In the genomic region with DNA sequence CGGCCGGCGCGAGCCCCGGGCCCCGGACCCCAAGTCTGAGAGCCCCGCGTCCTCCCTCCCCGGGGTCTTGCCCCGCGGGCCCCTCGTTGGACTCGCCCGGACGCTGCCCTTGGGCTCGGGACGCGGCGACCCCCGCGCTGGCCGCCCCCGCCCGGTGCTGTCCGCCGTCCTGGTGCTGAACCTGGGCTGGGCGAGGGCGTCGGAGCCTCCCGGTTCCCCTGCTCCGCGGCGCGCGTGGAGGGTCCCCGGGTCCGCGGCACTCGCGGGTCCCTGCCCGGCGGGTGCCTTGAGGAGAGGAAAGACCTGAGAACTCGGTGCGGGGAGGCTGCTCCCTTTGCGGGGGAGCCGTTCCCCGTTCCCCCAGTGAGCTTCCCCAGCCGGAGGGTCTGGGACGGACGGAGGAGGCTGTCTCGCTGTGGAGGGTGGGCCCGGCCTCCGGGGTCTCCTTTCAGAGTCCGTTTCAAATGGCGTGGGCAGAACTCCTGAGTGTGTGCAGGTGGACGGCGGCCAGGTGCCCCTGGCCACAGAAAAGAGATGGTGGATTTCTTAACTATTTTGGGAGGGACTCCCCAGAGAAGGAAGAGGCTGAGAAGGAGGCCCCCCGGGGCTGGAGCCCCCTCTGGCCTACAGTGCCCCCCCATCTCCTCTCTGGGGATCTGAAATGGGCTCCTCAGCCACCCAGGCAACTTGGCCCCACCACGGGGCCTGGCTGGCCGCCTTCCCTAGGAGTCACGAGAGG, we compare ENCODE assay signal across 12 cellular contexts. TPM values are rescaled to one million over a fixed set of nuclear protein-coding genes. Genes with fewer than 3 reads are reported as not detected.
DNase-seq lines count a peak whose midpoint lies in the region; ATAC-seq and TF ChIP-seq lines count a peak whose summit lies in the region.
"Had no signal": no experiment of that assay in that cellular context is flagged by ENCODE, and none has a peak within 500 bp of the region (broad histone marks: within the 10 kb centered on the region; RNA-seq: fewer than 3 reads in every experiment).

No MANE protein-coding gene starts in this region.

- CTCF ChIA-PET in HEK293 (lab: Yijun Ruan, JAX) = interaction anchor here (0.6 to 2.1 kb wide), 3 partner anchors 25 to 155 kb away, joined by 4 to 7 read pairs (median 5); no protein-coding TSS in a partner anchor
- CTCF ChIA-PET in WTC11 (lab: Charles Lee) = interaction anchor here (0.8 to 7.9 kb wide), 7 partner anchors 13 to 120 kb away, joined by 3 to 89 read pairs (median 3); a partner anchor contains a TSS

- H3K4me2 ChIP-seq in hepatocyte = peak overlapping the region; percentile 78

- 29% methylated on average over 34 of the region's 61 CpGs for WGBS in hepatocyte (ENCODE audit: low lambda C conversion rate, missing lambda C conversion rate)

- H3K4me1 Mint-ChIP-seq in WTC11 (peaks cover 8% of the 10 kb centered on the region), progenitor cell of endocrine pancreas (ENCODE audit: low read depth) (no peaks in the 10 kb centered on the region)

- peaks cover 67% of the 10 kb centered on the region for H3K27me3 ChIP-seq in hepatocyte

- no peaks in the 10 kb centered on the region for H3K79me2 ChIP-seq in hepatocyte

- ATAC-seq in WTC11 = peak; percentile 56

- H2AFZ ChIP-seq in hepatocyte = no peak overlapping the region

- peak overlapping the region; percentile 44 for H3K4me3 Mint-ChIP-seq in WTC11
- no peak overlapping the region for H3K4me3 Mint-ChIP-seq in progenitor cell of endocrine pancreas (ENCODE audit: low read depth)

- H3K4me3 ChIP-seq in HEK293 (ENCODE audit: low read depth, low read length) (peak overlapping the region; percentile 22), hepatocyte (no peak overlapping the region)

- H3K27ac ChIP-seq in HEK293 (ENCODE audit: extremely low read depth, low read depth, low read length) (no peak overlapping the region), hepatocyte (no peak overlapping the region)
- H3K27ac ChIP-seq: HL-60 had no signal

- H4K20me1 ChIP-seq in hepatocyte (ENCODE audit: insufficient read depth, poor library complexity, severe bottlenecking) = peaks cover 3% of the 10 kb centered on the region

- H3K9me3 Mint-ChIP-seq in WTC11 (no peaks in the 10 kb centered on the region), progenitor cell of endocrine pancreas (ENCODE audit: low read depth) (no peaks in the 10 kb centered on the region)

- H3K27me3 Mint-ChIP-seq in WTC11 (ENCODE audit: low read depth) (peaks cover 31% of the 10 kb centered on the region), progenitor cell of endocrine pancreas (peaks cover 77% of the 10 kb centered on the region)

- H3K36me3 Mint-ChIP-seq in WTC11 (no peaks in the 10 kb centered on the region), progenitor cell of endocrine pancreas (ENCODE audit: insufficient read depth) (no peaks in the 10 kb centered on the region)

- DNase-seq in WTC11 (ENCODE audit: low spot score) (peak; percentile 67), hepatocyte (ENCODE audit: low spot score) (peak; percentile 55), progenitor cell of endocrine pancreas (ENCODE audit: low spot score, unreplicated experiment) (peak; percentile 59), NOMO-1 treated with dmso at 0.1 percent for 144 hours (lab: John Stamatoyannopoulos, UW; ENCODE audit: unreplicated experiment) (no peak), GM19238 (ENCODE audit: insufficient read length, low spot score) (no peak), NOMO-1 (lab: John Stamatoyannopoulos, UW; ENCODE audit: unreplicated experiment in 2 of 2) (no peak)
- DNase-seq: activated CD4-positive, alpha-beta T cell treated with anti-CD3 and anti-CD28 coated beads, Interleukin-2, amount 50 U/mL, for 48 hours; SHP77 treated with DMSO at 0.1 percent for 48 hours; stimulated activated naive CD4-positive, alpha-beta T cell treated with Interleukin-2 at 50 U/mL for 16 hours had no signal

- H3K4me1 ChIP-seq in HEK293 (ENCODE audit: control insufficient read depth, insufficient read depth, low read length) (no peaks in the 10 kb centered on the region), hepatocyte (ENCODE audit: insufficient read depth) (peaks cover 3% of the 10 kb centered on the region)

- no peak for TF ChIP-seq CTCF in HEK293 (tag by site-specific recombination; IDR thresholded peaks at IDR 0.05)
- no peak for TF ChIP-seq CTCF in WTC11 (IDR thresholded peaks at IDR 0.05)
- TF ChIP-seq CTCF in hepatocyte (IDR thresholded peaks at IDR 0.05; ENCODE audit: poor library complexity) = no peak
- no peak for TF ChIP-seq CTCF in progenitor cell of endocrine pancreas (IDR thresholded peaks at IDR 0.05; ENCODE audit: unreplicated experiment)

- H3K9me3 ChIP-seq in HEK293 (ENCODE audit: control insufficient read depth, insufficient read depth, low read depth, low read length) = no peaks in the 10 kb centered on the region
- H3K9me3 ChIP-seq in hepatocyte (ENCODE audit: low read depth) = no peaks in the 10 kb centered on the region

- H3K36me3 ChIP-seq in HEK293 (ENCODE audit: control insufficient read depth in 2 of 2, insufficient read depth in 1 of 2, low read length in 2 of 2) = no peaks in the 10 kb centered on the region
- no peaks in the 10 kb centered on the region for H3K36me3 ChIP-seq in hepatocyte (replicated peaks; ENCODE audit: insufficient read depth, low read depth)

- no peaks in the 10 kb centered on the region for H3K9me2 ChIP-seq in hepatocyte (replicated peaks; ENCODE audit: insufficient read depth)

- H3K27ac Mint-ChIP-seq in WTC11 = no peak overlapping the region
- H3K27ac Mint-ChIP-seq in progenitor cell of endocrine pancreas = no peak overlapping the region

- POLR2A ChIA-PET in HEK293 (lab: Yijun Ruan, JAX) (interaction anchor here (0.7 kb wide), 1 partner anchor 10 kb away, joined by 4 read pairs; no protein-coding TSS in a partner anchor), WTC11 (lab: Charles Lee) (interaction anchor here (0.8 kb wide), 1 partner anchor 46 kb away, joined by 3 read pairs; no protein-coding TSS in a partner anchor)

TF ChIP-seq in HEK293, 187 proteins besides CTCF, POLR2A, EP300 and RAD21 (continues in another document):
- TF ChIP-seq, protein P1, sequence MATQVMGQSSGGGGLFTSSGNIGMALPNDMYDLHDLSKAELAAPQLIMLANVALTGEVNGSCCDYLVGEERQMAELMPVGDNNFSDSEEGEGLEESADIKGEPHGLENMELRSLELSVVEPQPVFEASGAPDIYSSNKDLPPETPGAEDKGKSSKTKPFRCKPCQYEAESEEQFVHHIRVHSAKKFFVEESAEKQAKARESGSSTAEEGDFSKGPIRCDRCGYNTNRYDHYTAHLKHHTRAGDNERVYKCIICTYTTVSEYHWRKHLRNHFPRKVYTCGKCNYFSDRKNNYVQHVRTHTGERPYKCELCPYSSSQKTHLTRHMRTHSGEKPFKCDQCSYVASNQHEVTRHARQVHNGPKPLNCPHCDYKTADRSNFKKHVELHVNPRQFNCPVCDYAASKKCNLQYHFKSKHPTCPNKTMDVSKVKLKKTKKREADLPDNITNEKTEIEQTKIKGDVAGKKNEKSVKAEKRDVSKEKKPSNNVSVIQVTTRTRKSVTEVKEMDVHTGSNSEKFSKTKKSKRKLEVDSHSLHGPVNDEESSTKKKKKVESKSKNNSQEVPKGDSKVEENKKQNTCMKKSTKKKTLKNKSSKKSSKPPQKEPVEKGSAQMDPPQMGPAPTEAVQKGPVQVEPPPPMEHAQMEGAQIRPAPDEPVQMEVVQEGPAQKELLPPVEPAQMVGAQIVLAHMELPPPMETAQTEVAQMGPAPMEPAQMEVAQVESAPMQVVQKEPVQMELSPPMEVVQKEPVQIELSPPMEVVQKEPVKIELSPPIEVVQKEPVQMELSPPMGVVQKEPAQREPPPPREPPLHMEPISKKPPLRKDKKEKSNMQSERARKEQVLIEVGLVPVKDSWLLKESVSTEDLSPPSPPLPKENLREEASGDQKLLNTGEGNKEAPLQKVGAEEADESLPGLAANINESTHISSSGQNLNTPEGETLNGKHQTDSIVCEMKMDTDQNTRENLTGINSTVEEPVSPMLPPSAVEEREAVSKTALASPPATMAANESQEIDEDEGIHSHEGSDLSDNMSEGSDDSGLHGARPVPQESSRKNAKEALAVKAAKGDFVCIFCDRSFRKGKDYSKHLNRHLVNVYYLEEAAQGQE (tag by site-specific recombination; IDR thresholded peaks at IDR 0.05) = peak; percentile 93

TF ChIP-seq in WTC11, 78 proteins besides CTCF, POLR2A, EP300 and RAD21 (continues in another document):
- TF ChIP-seq CREB1 (CRISPR knock-in tag; IDR thresholded peaks at IDR 0.05) (no peak), MXD4 (CRISPR knock-in tag; IDR thresholded peaks at IDR 0.05; ENCODE audit: borderline replicate concordance) (no peak), ZNF232 (CRISPR knock-in tag; IDR thresholded peaks at IDR 0.05) (0 out of 2 replicates have a peak, but pooled peaks have one; percentile 61), SOX15 (CRISPR knock-in tag; IDR thresholded peaks at IDR 0.05) (no peak), ETV6 (CRISPR knock-in tag; IDR thresholded peaks at IDR 0.05) (peak; percentile 83; the same call in 1 of the 2 replicates)
- TF ChIP-seq, protein P2, sequence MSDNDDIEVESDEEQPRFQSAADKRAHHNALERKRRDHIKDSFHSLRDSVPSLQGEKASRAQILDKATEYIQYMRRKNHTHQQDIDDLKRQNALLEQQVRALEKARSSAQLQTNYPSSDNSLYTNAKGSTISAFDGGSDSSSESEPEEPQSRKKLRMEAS (CRISPR knock-in tag; IDR thresholded peaks at IDR 0.05) = no peak; the same call in 1 of the 2 replicates
- TF ChIP-seq, protein P3, sequence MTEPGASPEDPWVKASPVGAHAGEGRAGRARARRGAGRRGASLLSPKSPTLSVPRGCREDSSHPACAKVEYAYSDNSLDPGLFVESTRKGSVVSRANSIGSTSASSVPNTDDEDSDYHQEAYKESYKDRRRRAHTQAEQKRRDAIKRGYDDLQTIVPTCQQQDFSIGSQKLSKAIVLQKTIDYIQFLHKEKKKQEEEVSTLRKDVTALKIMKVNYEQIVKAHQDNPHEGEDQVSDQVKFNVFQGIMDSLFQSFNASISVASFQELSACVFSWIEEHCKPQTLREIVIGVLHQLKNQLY (CRISPR knock-in tag; IDR thresholded peaks at IDR 0.05) = peak; percentile 62; the same call in 1 of the 2 replicates

RNA-seq across cellular contexts. Expression of a gene that starts 0.6 kb away (rescaled TPM):
- 1.7 to 2.0 TPM (median 1.8 TPM) in 3 replicates for total RNA-seq in WTC11 (2021)
- not detected in 2 replicates for total RNA-seq in hepatocyte
- polyA plus RNA-seq in hepatocyte = not detected in 2 replicates
- total RNA-seq in progenitor cell of endocrine pancreas = not detected in 2 replicates
- total RNA-seq: mononuclear cell had no signal

RNA-seq across cellular contexts. Expression of a gene that starts 16.2 kb away (rescaled TPM):
- total RNA-seq in WTC11 (2021) = 0.34 to 0.39 TPM (median 0.35 TPM) in 3 replicates
- total RNA-seq in hepatocyte = not detected in 2 replicates
- polyA plus RNA-seq in hepatocyte = 0.07 TPM in 1 of 2 replicates, not detected in the other
- total RNA-seq in progenitor cell of endocrine pancreas = 0.36 and 0.93 TPM in 2 replicates

RNA-seq across cellular contexts. Expression of a gene that starts 30.5 kb away (rescaled TPM):
- total RNA-seq in WTC11 (2021) = 51.9 to 52.9 TPM (median 52.5 TPM) in 3 replicates
- 41.0 and 45.6 TPM in 2 replicates for total RNA-seq in hepatocyte
- 52.3 and 52.5 TPM in 2 replicates for polyA plus RNA-seq in hepatocyte
- total RNA-seq in progenitor cell of endocrine pancreas = 71.5 and 78.0 TPM in 2 replicates

Comparison
In these comparisons a context has a peak if more than half of its experiments do, and no peak if none do; other contexts are left out.
1. DNase-seq: peak in WTC11 (single experiment), hepatocyte (single experiment) and progenitor cell of endocrine pancreas (single experiment); none in NOMO-1 treated with dmso at 0.1 percent for 144 hours (single experiment), GM19238 (single experiment) and NOMO-1 (0 of 2).